ENCODE assay signal across 1 cellular context in genomic region chr19:41901707-41902360, GRCh38.
TF ChIP-seq lines count a peak whose summit lies in the region.

No MANE protein-coding gene starts in this region.

TF ChIP-seq in IMR-90, 13 proteins besides CTCF, POLR2A, EP300 and RAD21:
- TF ChIP-seq MAFK (IDR thresholded peaks at IDR 0.05; ENCODE audit: low read depth, low read length) (no peak), RFX5 (IDR thresholded peaks at IDR 0.05; ENCODE audit: low read depth, low read length) (no peak), NFE2L2 (IDR thresholded peaks at IDR 0.05; ENCODE audit: low read depth, low read length) (no peak), CEBPB (IDR thresholded peaks at IDR 0.05; ENCODE audit: low read depth, low read length) (no peak), ELK1 (IDR thresholded peaks at IDR 0.05; ENCODE audit: borderline replicate concordance, low read depth, low read length) (no peak), SMC3 (IDR thresholded peaks at IDR 0.05; ENCODE audit: low read depth, low read length) (no peak)
